19 cellular contexts compared by ENCODE assay signal in the genomic region with DNA sequence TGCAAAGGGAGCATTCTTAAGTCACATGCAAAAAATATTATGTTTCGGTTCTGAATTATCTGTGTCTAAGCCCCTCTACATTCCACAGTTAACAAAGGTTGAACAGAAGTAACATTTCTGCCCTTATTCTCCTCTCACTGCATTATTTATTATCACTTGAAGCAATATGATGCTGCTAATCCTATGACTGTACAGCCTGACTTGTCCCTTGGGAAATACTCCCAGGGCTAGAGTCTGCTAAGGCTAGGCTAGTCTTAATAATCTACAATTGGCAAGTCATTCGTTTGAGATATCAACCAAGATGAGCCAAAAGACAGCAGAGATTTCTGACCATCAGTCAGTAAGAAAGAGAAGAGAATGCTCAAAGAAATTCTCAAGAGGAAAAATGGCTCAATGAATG.
DNase-seq lines count a peak whose midpoint lies in the region; ATAC-seq, FAIRE-seq and TF ChIP-seq lines count a peak whose summit lies in the region.
"Had no signal": no experiment of that assay in that cellular context is flagged by ENCODE, and none has a peak within 500 bp of the region (broad histone marks: within the 10 kb centered on the region; RNA-seq: fewer than 3 reads in every experiment).

No MANE protein-coding gene starts in this region.

- H3K27me3 ChIP-seq in brain microvascular endothelial cell (replicated peaks) (no peaks in the 10 kb centered on the region), psoas muscle (ENCODE audit: insufficient read depth in 3 of 3, low read length in 2 of 3) (no peaks in the 10 kb centered on the region)
- H3K27me3 ChIP-seq: upper lobe of right lung had no signal

- H3K27ac ChIP-seq in brain microvascular endothelial cell (no peak overlapping the region), psoas muscle (no peak overlapping the region)
- H3K27ac ChIP-seq: upper lobe of right lung had no signal

- H3K36me3 ChIP-seq in brain microvascular endothelial cell (replicated peaks) (no peaks in the 10 kb centered on the region), psoas muscle (ENCODE audit: insufficient read depth in 1 of 2, low read depth in 1 of 2) (no peaks in the 10 kb centered on the region)
- H3K36me3 ChIP-seq: upper lobe of right lung had no signal

- H3K4me3 ChIP-seq in brain microvascular endothelial cell (ENCODE audit: low read depth, low read length) (no peak overlapping the region), psoas muscle (no peak overlapping the region)
- H3K4me3 ChIP-seq: mucosa of descending colon, upper lobe of right lung had no signal

- 24 to 44% (median 33%) methylated on average over 2 of the region's 2 CpGs for WGBS in psoas muscle, 3 donors

- TF ChIP-seq CTCF in brain microvascular endothelial cell (IDR thresholded peaks at IDR 0.05; ENCODE audit: low read depth, low read length, missing control alignments) (no peak), psoas muscle (IDR thresholded peaks at IDR 0.05) (no peak)

- peak; percentile 83 for FAIRE-seq in GM19239 (lab: Jason Lieb, UNC)
- FAIRE-seq: H54 had no signal

- in situ Hi-C loops in brain microvascular endothelial cell (cut with HindIII; ENCODE audit: low pct_ligation_motif_present, low sequenced_read_pairs) = no loop called here

- ATAC-seq in psoas muscle = no peak
- ATAC-seq: activated naive CD4-positive, alpha-beta T cell treated with anti-CD3 and anti-CD28 coated beads, Interleukin-2, amount 50 U/mL, for 72 hours; mucosa of descending colon; sciatic nerve; T-helper 17 cell; upper lobe of right lung had no signal

- H3K4me1 ChIP-seq in psoas muscle = no peaks in the 10 kb centered on the region
- H3K4me1 ChIP-seq: upper lobe of right lung had no signal

- DNase-seq in AG08395 (ENCODE audit: low spot score) (peak; percentile 74), GM19239 (ENCODE audit: insufficient read length, low spot score) (no peak), brain microvascular endothelial cell (peak; percentile 66), iris pigment epithelial cell (ENCODE audit: low read depth) (peak; percentile 44), LoVo (ENCODE audit: low spot score) (no peak), GM19240 (ENCODE audit: insufficient read length, low spot score) (no peak), psoas muscle (no peak)
- no peak for DNase-seq in stimulated activated CD4-positive, alpha-beta T cell treated with anti-CD3 and anti-CD28 coated beads, Interleukin-2, amount 100 ng/mL, for 24 hours
- DNase-seq: activated CD4-positive, alpha-beta T cell treated with anti-CD3 and anti-CD28 coated beads for 48 hours; AML-193; mucosa of descending colon; NCI-H1105; NCI-H2107; NCI-H526; T-helper 17 cell; upper lobe of right lung had no signal

- no peaks in the 10 kb centered on the region for H3K9me3 ChIP-seq in psoas muscle
- H3K9me3 ChIP-seq: mucosa of descending colon, upper lobe of right lung had no signal

- intact Hi-C loops in psoas muscle (cut with DNase I) = no loop called here

Comparison
In these comparisons a context has a peak if more than half of its experiments do, and no peak if none do; other contexts are left out.
1. DNase-seq: peak in AG08395 (single experiment), brain microvascular endothelial cell (single experiment) and iris pigment epithelial cell (single experiment); none in GM19239 (single experiment), LoVo (single experiment), GM19240 (single experiment), stimulated activated CD4-positive, alpha-beta T cell treated with anti-CD3 and anti-CD28 coated beads, Interleukin-2, amount 100 ng/mL, for 24 hours (0 of 2) and psoas muscle (0 of 2).